Comparison of ENCODE assay signal across 1 cellular context in the genomic region with DNA sequence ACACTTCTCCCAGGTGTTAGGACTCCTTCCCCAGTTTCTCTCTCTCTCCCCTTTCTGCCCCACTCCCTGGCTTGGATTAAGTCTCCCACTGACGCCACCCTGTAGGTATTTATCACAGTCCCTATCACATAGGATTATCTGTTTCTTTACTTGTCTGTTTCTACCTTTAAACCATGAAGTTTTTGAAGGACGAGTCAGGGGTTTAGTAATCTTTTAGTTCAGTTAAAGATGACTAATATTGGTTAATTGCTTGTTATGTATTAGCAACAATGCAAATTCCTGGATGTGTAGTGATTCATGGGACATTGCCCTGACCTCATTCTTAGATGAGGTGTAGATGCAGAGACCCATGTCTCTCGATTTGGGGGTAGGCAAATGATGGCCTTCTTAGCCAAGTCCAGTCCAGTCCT.
A peak's percentile ranks its signal among the peaks of the same experiment; 100 is the strongest.
TF ChIP-seq lines count a peak whose summit lies in the region.

No MANE protein-coding gene starts in this region.

TF ChIP-seq in SK-N-SH, 30 proteins besides CTCF, POLR2A, EP300 and RAD21 (continued from another document):
- TF ChIP-seq, protein P1, sequence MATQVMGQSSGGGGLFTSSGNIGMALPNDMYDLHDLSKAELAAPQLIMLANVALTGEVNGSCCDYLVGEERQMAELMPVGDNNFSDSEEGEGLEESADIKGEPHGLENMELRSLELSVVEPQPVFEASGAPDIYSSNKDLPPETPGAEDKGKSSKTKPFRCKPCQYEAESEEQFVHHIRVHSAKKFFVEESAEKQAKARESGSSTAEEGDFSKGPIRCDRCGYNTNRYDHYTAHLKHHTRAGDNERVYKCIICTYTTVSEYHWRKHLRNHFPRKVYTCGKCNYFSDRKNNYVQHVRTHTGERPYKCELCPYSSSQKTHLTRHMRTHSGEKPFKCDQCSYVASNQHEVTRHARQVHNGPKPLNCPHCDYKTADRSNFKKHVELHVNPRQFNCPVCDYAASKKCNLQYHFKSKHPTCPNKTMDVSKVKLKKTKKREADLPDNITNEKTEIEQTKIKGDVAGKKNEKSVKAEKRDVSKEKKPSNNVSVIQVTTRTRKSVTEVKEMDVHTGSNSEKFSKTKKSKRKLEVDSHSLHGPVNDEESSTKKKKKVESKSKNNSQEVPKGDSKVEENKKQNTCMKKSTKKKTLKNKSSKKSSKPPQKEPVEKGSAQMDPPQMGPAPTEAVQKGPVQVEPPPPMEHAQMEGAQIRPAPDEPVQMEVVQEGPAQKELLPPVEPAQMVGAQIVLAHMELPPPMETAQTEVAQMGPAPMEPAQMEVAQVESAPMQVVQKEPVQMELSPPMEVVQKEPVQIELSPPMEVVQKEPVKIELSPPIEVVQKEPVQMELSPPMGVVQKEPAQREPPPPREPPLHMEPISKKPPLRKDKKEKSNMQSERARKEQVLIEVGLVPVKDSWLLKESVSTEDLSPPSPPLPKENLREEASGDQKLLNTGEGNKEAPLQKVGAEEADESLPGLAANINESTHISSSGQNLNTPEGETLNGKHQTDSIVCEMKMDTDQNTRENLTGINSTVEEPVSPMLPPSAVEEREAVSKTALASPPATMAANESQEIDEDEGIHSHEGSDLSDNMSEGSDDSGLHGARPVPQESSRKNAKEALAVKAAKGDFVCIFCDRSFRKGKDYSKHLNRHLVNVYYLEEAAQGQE (IDR thresholded peaks at IDR 0.05; ENCODE audit: low read depth, low read length): no peak
- TF ChIP-seq, protein P2, sequence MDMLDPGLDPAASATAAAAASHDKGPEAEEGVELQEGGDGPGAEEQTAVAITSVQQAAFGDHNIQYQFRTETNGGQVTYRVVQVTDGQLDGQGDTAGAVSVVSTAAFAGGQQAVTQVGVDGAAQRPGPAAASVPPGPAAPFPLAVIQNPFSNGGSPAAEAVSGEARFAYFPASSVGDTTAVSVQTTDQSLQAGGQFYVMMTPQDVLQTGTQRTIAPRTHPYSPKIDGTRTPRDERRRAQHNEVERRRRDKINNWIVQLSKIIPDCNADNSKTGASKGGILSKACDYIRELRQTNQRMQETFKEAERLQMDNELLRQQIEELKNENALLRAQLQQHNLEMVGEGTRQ (IDR thresholded peaks at IDR 0.05; ENCODE audit: borderline replicate concordance, low read depth, low read length): no peak
- TF ChIP-seq CHD2 (IDR thresholded peaks at IDR 0.05; ENCODE audit: low read length, partially characterized antibody): no peak
- no peak for TF ChIP-seq GATA2 (CRISPR knock-in tag; IDR thresholded peaks at IDR 0.05)
- TF ChIP-seq RFX5 (IDR thresholded peaks at IDR 0.05; ENCODE audit: low read length): no peak
- no peak for TF ChIP-seq NFIC (IDR thresholded peaks at IDR 0.05; ENCODE audit: borderline replicate concordance)
- TF ChIP-seq JUND (IDR thresholded peaks at IDR 0.05): peak; percentile 71
- TF ChIP-seq GABPA (IDR thresholded peaks at IDR 0.05; ENCODE audit: low read depth): no peak
- TF ChIP-seq FOXM1 (IDR thresholded peaks at IDR 0.05; ENCODE audit: low read depth): no peak
- peak; percentile 47; the same call in 1 of the 2 replicates for TF ChIP-seq TEAD4 (IDR thresholded peaks at IDR 0.05; ENCODE audit: borderline replicate concordance, insufficient read depth)
- no peak for TF ChIP-seq MEF2A (IDR thresholded peaks at IDR 0.05; ENCODE audit: borderline replicate concordance, low read depth)
- peak; percentile 52; the same call in 1 of the 2 replicates for TF ChIP-seq RXRA (IDR thresholded peaks at IDR 0.05; ENCODE audit: borderline replicate concordance, low read depth)
- TF ChIP-seq FOXJ3 (CRISPR knock-in tag; IDR thresholded peaks at IDR 0.05): no peak
- TF ChIP-seq, protein P3, sequence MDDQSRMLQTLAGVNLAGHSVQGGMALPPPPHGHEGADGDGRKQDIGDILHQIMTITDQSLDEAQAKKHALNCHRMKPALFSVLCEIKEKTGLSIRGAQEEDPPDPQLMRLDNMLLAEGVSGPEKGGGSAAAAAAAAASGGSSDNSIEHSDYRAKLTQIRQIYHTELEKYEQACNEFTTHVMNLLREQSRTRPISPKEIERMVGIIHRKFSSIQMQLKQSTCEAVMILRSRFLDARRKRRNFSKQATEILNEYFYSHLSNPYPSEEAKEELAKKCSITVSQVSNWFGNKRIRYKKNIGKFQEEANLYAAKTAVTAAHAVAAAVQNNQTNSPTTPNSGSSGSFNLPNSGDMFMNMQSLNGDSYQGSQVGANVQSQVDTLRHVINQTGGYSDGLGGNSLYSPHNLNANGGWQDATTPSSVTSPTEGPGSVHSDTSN (IDR thresholded peaks at IDR 0.05): peak; percentile 31; the same call in 1 of the 2 replicates
- TF ChIP-seq POLR2AphosphoS5 (IDR thresholded peaks at IDR 0.05; ENCODE audit: low read depth, low read length): peak; percentile 55; the same call in 1 of the 2 replicates
- TF ChIP-seq EZH2phosphoT487 (IDR thresholded peaks at IDR 0.05; ENCODE audit: borderline replicate concordance, low read depth): no peak
- TF ChIP-seq YY1 (IDR thresholded peaks at IDR 0.05; ENCODE audit: low read depth): no peak
- TF ChIP-seq TAF1 (IDR thresholded peaks at IDR 0.05; ENCODE audit: borderline replicate concordance, low read depth, low read length): no peak
- TF ChIP-seq SIN3A (IDR thresholded peaks at IDR 0.05; ENCODE audit: borderline replicate concordance, low read depth, low read length): peak; percentile 18; the same call in 1 of the 2 replicates
- TF ChIP-seq, protein P4, sequence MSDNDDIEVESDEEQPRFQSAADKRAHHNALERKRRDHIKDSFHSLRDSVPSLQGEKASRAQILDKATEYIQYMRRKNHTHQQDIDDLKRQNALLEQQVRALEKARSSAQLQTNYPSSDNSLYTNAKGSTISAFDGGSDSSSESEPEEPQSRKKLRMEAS (IDR thresholded peaks at IDR 0.05; ENCODE audit: low read depth): no peak
- no peak for TF ChIP-seq ELF1 (IDR thresholded peaks at IDR 0.05)
- TF ChIP-seq TCF12 (IDR thresholded peaks at IDR 0.05): peak; percentile 48
